In genomic region chr13:104809483-104809882, GRCh38 we compare ENCODE assay signal across 22 cellular contexts.
DNase-seq lines count a peak whose midpoint lies in the region; ATAC-seq lines count a peak whose summit lies in the region.
"Had no signal": no experiment of that assay in that cellular context is flagged by ENCODE, and none has a peak within 500 bp of the region (broad histone marks: within the 10 kb centered on the region; RNA-seq: fewer than 3 reads in every experiment).

No MANE protein-coding gene starts in this region.

- H3K56ac ChIP-seq in mesendoderm (ENCODE audit: low read length) = no peak overlapping the region

- H4K8ac ChIP-seq in mesendoderm (ENCODE audit: low read depth, low read length) = no peak overlapping the region

- no peak overlapping the region for H3K18ac ChIP-seq in mesendoderm (ENCODE audit: low read length)

- no peak overlapping the region for H3K4me3 ChIP-seq in skeletal muscle cell (ENCODE audit: low read depth, low read length)
- H3K4me3 ChIP-seq in mesendoderm (ENCODE audit: low read length) = no peak overlapping the region
- H3K4me3 ChIP-seq: adrenal gland, psoas muscle, SJCRH30 had no signal

- no CpG with 5 or more reads among the region's 4 CpGs for WGBS in mesendoderm (ENCODE audit: extremely low coverage, insufficient coverage, low lambda C conversion rate)

- no peak overlapping the region for H3K23ac ChIP-seq in mesendoderm (ENCODE audit: low read length)

- no peaks in the 10 kb centered on the region for H3K79me1 ChIP-seq in mesendoderm (ENCODE audit: low read length)

- peak; percentile 79 for DNase-seq in LHCN-M2 (ENCODE audit: low read depth)
- peak; percentile 4 for DNase-seq in OCI-M1 (lab: John Stamatoyannopoulos, UW)
- peak; percentile 16 for DNase-seq in epidermal melanocyte (ENCODE audit: insufficient read length, low spot score)
- DNase-seq in skeletal muscle cell (ENCODE audit: low read depth) = peak; percentile 42
- no peak for DNase-seq in activated CD4-positive, alpha-beta T cell treated with anti-CD3 and anti-CD28 coated beads, Interleukin-2, amount 50 U/mL, for 4 hours
- DNase-seq in retina = no peak
- DNase-seq in mesendoderm = no peak
- DNase-seq: activated CD4-positive, alpha-beta T cell treated with anti-CD3 and anti-CD28 coated beads for 1 hour; activated CD8-positive, alpha-beta memory T cell treated with anti-CD3 and anti-CD28 coated beads, Interleukin-2, amount 10 ng/mL, durations not matched to agents 7 days and 5 days; adrenal gland; BE2C; Calu3; cerebellar nuclear complex; effector CD8-positive, alpha-beta T cell; hippocampal formation; NCI-H1694; psoas muscle; SJCRH30; T-helper 9 cell had no signal

- H2BK120ac ChIP-seq in mesendoderm (ENCODE audit: low read depth, low read length) = no peak overlapping the region

- H3K4ac ChIP-seq in mesendoderm (ENCODE audit: low read depth, low read length) = no peak overlapping the region

- H3K4me1 ChIP-seq in mesendoderm (ENCODE audit: control insufficient read depth, low read depth, low read length) = no peaks in the 10 kb centered on the region
- H3K4me1 ChIP-seq: adrenal gland, BE2C, psoas muscle, SJCRH30 had no signal

- no peak overlapping the region for H2BK15ac ChIP-seq in mesendoderm (replicated peaks; ENCODE audit: low read depth)

- no peaks in the 10 kb centered on the region for H3K36me3 ChIP-seq in mesendoderm (ENCODE audit: control insufficient read depth, insufficient read depth, low read length)
- H3K36me3 ChIP-seq: adrenal gland, BE2C, SJCRH30 had no signal

- no peak overlapping the region for H4K5ac ChIP-seq in mesendoderm (ENCODE audit: low read length)

- no peaks in the 10 kb centered on the region for H3K79me2 ChIP-seq in mesendoderm (ENCODE audit: control insufficient read depth, insufficient read depth, low read length)

- H3K27me3 ChIP-seq in mesendoderm (ENCODE audit: insufficient read depth, low read length, poor library complexity) = no peaks in the 10 kb centered on the region
- H3K27me3 ChIP-seq: adrenal gland, BE2C, SJCRH30 had no signal

- H3K9ac ChIP-seq in mesendoderm (ENCODE audit: low read length) = no peak overlapping the region
- H3K9ac ChIP-seq: KMS-11 had no signal

- no peak overlapping the region for H3K4me2 ChIP-seq in mesendoderm (ENCODE audit: low read length)
- H3K4me2 ChIP-seq: KMS-11 had no signal

- no peak overlapping the region for H2AK5ac ChIP-seq in mesendoderm (ENCODE audit: low read length)

- no peak overlapping the region for H3K27ac ChIP-seq in mesendoderm (ENCODE audit: low read depth, low read length)
- H3K27ac ChIP-seq: adrenal gland, KMS-11, psoas muscle, SJCRH30 had no signal

- H2BK5ac ChIP-seq in mesendoderm (ENCODE audit: low read length) = no peak overlapping the region

- ATAC-seq in HG03571 (IDR thresholded peaks at IDR 0.05; ENCODE audit: unreplicated experiment) = no peak
- ATAC-seq: activated CD8-positive, alpha-beta memory T cell treated with anti-CD3 and anti-CD28 coated beads, Interleukin-2, amount 10 ng/mL, durations not matched to agents 7 days and 5 days; HCT116; psoas muscle had no signal

Comparison
In these comparisons a context has a peak if more than half of its experiments do, and no peak if none do; other contexts are left out.
1. DNase-seq: peak in LHCN-M2 (single experiment), OCI-M1 (single experiment), epidermal melanocyte (single experiment) and skeletal muscle cell (single experiment); none in activated CD4-positive, alpha-beta T cell treated with anti-CD3 and anti-CD28 coated beads, Interleukin-2, amount 50 U/mL, for 4 hours (0 of 2), retina (single experiment) and mesendoderm (single experiment).